ENCODE assay signal across 24 cellular contexts in genomic region chr5:142640316-142641005, GRCh38. TPM values are rescaled to one million over a fixed set of nuclear protein-coding genes. Genes with fewer than 3 reads are reported as not detected.
"Had no signal": no experiment of that assay in that cellular context is flagged by ENCODE, and none has a peak within 500 bp of the region (broad histone marks: within the 10 kb centered on the region; RNA-seq: fewer than 3 reads in every experiment).

No MANE protein-coding gene starts in this region.

- H3K27me3 ChIP-seq: ascending aorta, sigmoid colon, stomach had no signal

- H3K4me1 Mint-ChIP-seq: activated B cell treated with CpG ODN at 0.5 μM for 24 hours; activated naive CD4-positive, alpha-beta T cell treated with anti-CD3 and anti-CD28 coated beads, Interleukin-2, amount 10 ng/mL, durations not matched to agents 7 days and 5 days; central memory CD8-positive, alpha-beta T cell; stimulated activated effector memory CD8-positive, alpha-beta T cell treated with anti-CD3 and anti-CD28 coated beads, Interleukin-12 subunit alpha, Interleukin-12 subunit beta, amount 100 ng/mL, for 72 hours had no signal

- H3K27ac Mint-ChIP-seq: activated B cell treated with CpG ODN at 0.5 μM for 24 hours; activated CD4-positive, alpha-beta memory T cell treated with anti-CD3 and anti-CD28 coated beads for 36 hours; activated naive CD4-positive, alpha-beta T cell treated with anti-CD3 and anti-CD28 coated beads, Interleukin-2, amount 10 ng/mL, durations not matched to agents 7 days and 5 days; mesothelial cell of epicardium; nephron; stimulated activated effector memory CD8-positive, alpha-beta T cell treated with anti-CD3 and anti-CD28 coated beads, Interleukin-12 subunit alpha, Interleukin-12 subunit beta, amount 100 ng/mL, for 72 hours; type B pancreatic cell had no signal

- ATAC-seq: activated T-cell treated with anti-CD3 and anti-CD28 coated beads, Interleukin-2, amount 50 U/mL, for 4 hours; left lobe of liver had no signal

- H3K27ac ChIP-seq: ascending aorta, sigmoid colon, stomach had no signal

- DNase-seq: activated B cell treated with CpG ODN at 0.5 μM for 24 hours; activated CD4-positive, alpha-beta memory T cell treated with anti-CD3 and anti-CD28 coated beads for 36 hours; activated CD4-positive, alpha-beta T cell treated with anti-CD3 and anti-CD28 coated beads for 4 hours; activated effector memory CD4-positive, alpha-beta T cell treated with Interleukin-2 at 50 U/mL for 16 hours; activated naive CD4-positive, alpha-beta T cell treated with anti-CD3 and anti-CD28 coated beads, Interleukin-2, amount 10 ng/mL, durations not matched to agents 7 days and 5 days; activated T-cell treated with anti-CD3 and anti-CD28 coated beads, Interleukin-2, amount 50 U/mL, for 4 hours; cortex of kidney; erythroblast; foreskin melanocyte; hypothalamus; kidney; posterior cingulate gyrus; sigmoid colon; stimulated activated CD4-positive, alpha-beta T cell treated with anti-CD3 and anti-CD28 coated beads, Interleukin-4, amount 100 ng/mL, for 24 hours; stomach; T-helper 2 cell had no signal

- H3K9me3 Mint-ChIP-seq: activated B cell treated with CpG ODN at 0.5 μM for 24 hours; activated CD4-positive, alpha-beta memory T cell treated with anti-CD3 and anti-CD28 coated beads for 36 hours; activated naive CD4-positive, alpha-beta T cell treated with anti-CD3 and anti-CD28 coated beads, Interleukin-2, amount 10 ng/mL, durations not matched to agents 7 days and 5 days; activated T-cell treated with anti-CD3 and anti-CD28 coated beads, Interleukin-2, amount 50 U/mL, for 4 hours; central memory CD8-positive, alpha-beta T cell; mesothelial cell of epicardium; nephron; stimulated activated effector memory CD8-positive, alpha-beta T cell treated with anti-CD3 and anti-CD28 coated beads, Interleukin-12 subunit alpha, Interleukin-12 subunit beta, amount 100 ng/mL, for 72 hours; type B pancreatic cell had no signal

- H3K36me3 Mint-ChIP-seq: activated CD4-positive, alpha-beta memory T cell treated with anti-CD3 and anti-CD28 coated beads for 36 hours; activated naive CD4-positive, alpha-beta T cell treated with anti-CD3 and anti-CD28 coated beads, Interleukin-2, amount 10 ng/mL, durations not matched to agents 7 days and 5 days; mesothelial cell of epicardium; stimulated activated effector memory CD8-positive, alpha-beta T cell treated with anti-CD3 and anti-CD28 coated beads, Interleukin-12 subunit alpha, Interleukin-12 subunit beta, amount 100 ng/mL, for 72 hours; type B pancreatic cell had no signal

- H3K4me3 ChIP-seq: ascending aorta, lung, sigmoid colon, stomach had no signal

- H3K9me3 ChIP-seq: ascending aorta, sigmoid colon, stomach had no signal

- H3K36me3 ChIP-seq: ascending aorta, sigmoid colon, stomach had no signal

- H3K4me3 Mint-ChIP-seq: activated B cell treated with CpG ODN at 0.5 μM for 24 hours; activated CD4-positive, alpha-beta memory T cell treated with anti-CD3 and anti-CD28 coated beads for 36 hours; activated naive CD4-positive, alpha-beta T cell treated with anti-CD3 and anti-CD28 coated beads, Interleukin-2, amount 10 ng/mL, durations not matched to agents 7 days and 5 days; activated T-cell treated with anti-CD3 and anti-CD28 coated beads, Interleukin-2, amount 50 U/mL, for 4 hours; central memory CD8-positive, alpha-beta T cell; mesothelial cell of epicardium; nephron; stimulated activated effector memory CD8-positive, alpha-beta T cell treated with anti-CD3 and anti-CD28 coated beads, Interleukin-12 subunit alpha, Interleukin-12 subunit beta, amount 100 ng/mL, for 72 hours; type B pancreatic cell had no signal

RNA-seq across cellular contexts. Expression of gene FGF1, which starts 45.4 kb away (rescaled TPM):
- total RNA-seq: activated B cell treated with CpG ODN at 0.5 μM for 24 hours; activated CD4-positive, alpha-beta memory T cell treated with anti-CD3 and anti-CD28 coated beads for 36 hours; activated T-cell treated with anti-CD3 and anti-CD28 coated beads, Interleukin-2, amount 50 U/mL, for 4 hours had no signal
